In genomic region chr16:22816475-22816874, GRCh38 we compare ENCODE assay signal across 23 cellular contexts. TPM values are rescaled to one million over a fixed set of nuclear protein-coding genes. Genes with fewer than 3 reads are reported as not detected.
A peak's percentile ranks its signal among the peaks of the same experiment; 100 is the strongest.
DNase-seq lines count a peak whose midpoint lies in the region; ATAC-seq, FAIRE-seq and TF ChIP-seq lines count a peak whose summit lies in the region.
"Had no signal": no experiment of that assay in that cellular context is flagged by ENCODE, and none has a peak within 500 bp of the region (broad histone marks: within the 10 kb centered on the region; RNA-seq: fewer than 3 reads in every experiment).

No MANE protein-coding gene starts in this region.

- no peak for FAIRE-seq in bronchial epithelial cell (lab: Jason Lieb, UNC)
- FAIRE-seq: frontal cortex had no signal

- H4K20me1 ChIP-seq in smooth muscle cell (ENCODE audit: low read depth): no peaks in the 10 kb centered on the region

- H3K9me3 ChIP-seq in smooth muscle cell (replicated peaks; ENCODE audit: low read depth): no peaks in the 10 kb centered on the region

- no peak overlapping the region for H2AFZ ChIP-seq in smooth muscle cell (ENCODE audit: low read depth)

- H3K27ac ChIP-seq in smooth muscle cell (ENCODE audit: low read depth): no peak overlapping the region

- no peaks in the 10 kb centered on the region for H3K36me3 ChIP-seq in bronchial epithelial cell (ENCODE audit: control insufficient read depth, insufficient read depth, low read length)
- H3K36me3 ChIP-seq in smooth muscle cell (ENCODE audit: low read depth): no peaks in the 10 kb centered on the region

- H3K9ac ChIP-seq in smooth muscle cell (ENCODE audit: low read depth): no peak overlapping the region

- no peak for ATAC-seq in HG02623 (IDR thresholded peaks at IDR 0.05; ENCODE audit: unreplicated experiment)
- ATAC-seq: activated naive CD4-positive, alpha-beta T cell treated with anti-CD3 and anti-CD28 coated beads, Interleukin-2, amount 50 U/mL, for 72 hours; activated T-cell treated with anti-CD3 and anti-CD28 coated beads, Interleukin-2, amount 50 U/mL, for 72 hours; SK-N-SH treated with all-trans-retinoic acid at 6 μM for 48 hours had no signal

- H3K4me2 ChIP-seq in smooth muscle cell: no peak overlapping the region

- H3K79me2 ChIP-seq in smooth muscle cell (ENCODE audit: low read depth): no peaks in the 10 kb centered on the region

- H3K4me3 ChIP-seq in bronchial epithelial cell (ENCODE audit: low read depth, low read length) (no peak overlapping the region), smooth muscle cell (no peak overlapping the region)

- H3K27me3 ChIP-seq in bronchial epithelial cell (ENCODE audit: control insufficient read depth, insufficient read depth, low read length): no peaks in the 10 kb centered on the region
- H3K27me3 ChIP-seq in smooth muscle cell (ENCODE audit: low read depth): peaks cover 55% of the 10 kb centered on the region

- in situ Hi-C loops in Caki2 (cut with HindIII; ENCODE audit: low pct_unique_long_range_greater_than_20kb, low sequenced_read_pairs): no loop called here

- DNase-seq in Caki2 (ENCODE audit: low read depth) (peak; percentile 85), NCI-H69 (lab: John Stamatoyannopoulos, UW) (peak; percentile 5), bronchial epithelial cell (ENCODE audit: low read depth) (peak; percentile 84), kidney tubule cell (ENCODE audit: low spot score) (peak; percentile 93), NCI-H510A (lab: John Stamatoyannopoulos, UW) (no peak), smooth muscle cell (lab: John Stamatoyannopoulos, UW; ENCODE audit: unreplicated experiment) (no peak)
- no peak for DNase-seq in stimulated activated CD4-positive, alpha-beta T cell treated with anti-CD3 and anti-CD28 coated beads, Interleukin-12 subunit alpha, Interleukin-12 subunit beta, amount 100 ng/mL, for 4 hours
- DNase-seq: activated CD4-positive, alpha-beta T cell treated with anti-CD3 and anti-CD28 coated beads for 1 hour; activated T-cell treated with anti-CD3 and anti-CD28 coated beads, Interleukin-2, amount 50 U/mL, for 72 hours; CD4-positive, alpha-beta memory T cell; DND-41; midbrain; NCI-H1417; NCI-H2171; NCI-H526 treated with DMSO at 0.1 percent for 48 hours; nephron progenitor cell had no signal

- H3F3A ChIP-seq in smooth muscle cell (ENCODE audit: low read depth): no peaks in the 10 kb centered on the region

- H3K4me1 ChIP-seq in smooth muscle cell (ENCODE audit: low read depth): peaks cover 4% of the 10 kb centered on the region

- WGBS in smooth muscle cell (ENCODE audit: low lambda C conversion rate): 85% methylated on average over 6 of the region's 6 CpGs

- no peak for TF ChIP-seq CTCF in bronchial epithelial cell (IDR thresholded peaks at IDR 0.05; ENCODE audit: insufficient read depth, low read length, severe bottlenecking)
- no peak for TF ChIP-seq CTCF in smooth muscle cell (IDR thresholded peaks at IDR 0.05; ENCODE audit: borderline replicate concordance, insufficient read depth, poor library complexity, severe bottlenecking)

RNA-seq across cellular contexts. Expression of gene HS3ST2, which starts 2.5 kb away (rescaled TPM):
- total RNA-seq in Caki2 (2014; rRNA removed; shearing (Covaris generic); ENCODE audit: low replicate concordance): 0.41 and 1.2 TPM in 2 replicates
- total RNA-seq in bronchial epithelial cell (0.26 TPM in 2 replicates), smooth muscle cell (not detected in 2 replicates)
- not detected in 2 replicates for polyA plus RNA-seq in smooth muscle cell
- total RNA-seq: activated CD8-positive, alpha-beta memory T cell treated with anti-CD3 and anti-CD28 coated beads for 36 hours; activated naive CD4-positive, alpha-beta T cell treated with anti-CD3 and anti-CD28 coated beads, Interleukin-2, amount 50 U/mL, for 72 hours; activated T-cell treated with anti-CD3 and anti-CD28 coated beads, Interleukin-2, amount 50 U/mL, for 72 hours; HT-29; skeletal muscle tissue had no signal
- polyA plus RNA-seq: CD4-positive, alpha-beta memory T cell had no signal

Comparison
In these comparisons a context has a peak if more than half of its experiments do, and no peak if none do; other contexts are left out.
1. DNase-seq: peak in Caki2 (single experiment), NCI-H69 (single experiment), bronchial epithelial cell (single experiment) and kidney tubule cell (single experiment); none in NCI-H510A (single experiment), smooth muscle cell (single experiment) and stimulated activated CD4-positive, alpha-beta T cell treated with anti-CD3 and anti-CD28 coated beads, Interleukin-12 subunit alpha, Interleukin-12 subunit beta, amount 100 ng/mL, for 4 hours (single experiment).